ENCODE assay signal across 14 cellular contexts in genomic region chr1:8194481-8195227, GRCh38.
A peak's percentile ranks its signal among the peaks of the same experiment; 100 is the strongest.
DNase-seq lines count a peak whose midpoint lies in the region; ATAC-seq and TF ChIP-seq lines count a peak whose summit lies in the region.
"Had no signal": no experiment of that assay in that cellular context is flagged by ENCODE, and none has a peak within 500 bp of the region (broad histone marks: within the 10 kb centered on the region; RNA-seq: fewer than 3 reads in every experiment).

No MANE protein-coding gene starts in this region.

- peaks cover 12 to 14% of the 10 kb centered on the region in 2 experiments for H3K4me1 Mint-ChIP-seq in H9

- no peaks in the 10 kb centered on the region for H3K27me3 ChIP-seq in mammary epithelial cell (ENCODE audit: insufficient read depth, low read length)
- H3K27me3 ChIP-seq in lower lobe of right lung (ENCODE audit: low read depth), result no peaks in the 10 kb centered on the region
- H3K27me3 ChIP-seq in neuronal stem cell (ENCODE audit: control insufficient read depth in 3 of 3, insufficient read depth in 3 of 3, low read depth in 1 of 3, low read length in 3 of 3), result no peaks in the 10 kb centered on the region
- no peaks in the 10 kb centered on the region for H3K27me3 ChIP-seq in H9 (ENCODE audit: insufficient read depth, low read length)
- H3K27me3 ChIP-seq: vagina had no signal

- H3K36me3 ChIP-seq in mammary epithelial cell (ENCODE audit: insufficient read depth, low read length) (no peaks in the 10 kb centered on the region), lower lobe of right lung (no peaks in the 10 kb centered on the region), neuronal stem cell (replicated peaks in 1 of 2; ENCODE audit: control insufficient read depth in 2 of 2, insufficient read depth in 2 of 2, low read length in 2 of 2) (no peaks in the 10 kb centered on the region)
- H3K36me3 ChIP-seq: vagina had no signal

- H2AK5ac ChIP-seq in neuronal stem cell (ENCODE audit: low read depth, low read length) (no peak overlapping the region), H9 (ENCODE audit: insufficient read length, low read length) (no peak overlapping the region)

- H2AFZ ChIP-seq in mammary epithelial cell (ENCODE audit: low read depth, low read length) (peak overlapping the region; percentile 2), neuronal stem cell (ENCODE audit: low read length) (no peak overlapping the region), H9 (ENCODE audit: low read length) (no peak overlapping the region)

- H2BK15ac ChIP-seq in neuronal stem cell (ENCODE audit: low read length) (no peak overlapping the region), H9 (ENCODE audit: low read depth, low read length) (no peak overlapping the region)

- TF ChIP-seq CTCF in AG10803 (conservative IDR thresholded peaks at IDR 0.05; ENCODE audit: low read length), result no peak
- no peak for TF ChIP-seq CTCF in mammary epithelial cell (conservative IDR thresholded peaks at IDR 0.05 in 1 of 2, IDR thresholded peaks at IDR 0.05 in 1 of 2; ENCODE audit: extremely low read depth in 1 of 2, insufficient read depth in 1 of 2, low read depth in 1 of 2, low read length in 2 of 2)
- TF ChIP-seq CTCF in lower lobe of right lung (IDR thresholded peaks at IDR 0.05), result no peak
- no peak for TF ChIP-seq CTCF in H9 (conservative IDR thresholded peaks at IDR 0.05)

- TSS peak; percentile 77 for BruUV-seq in mammary epithelial cell (replicated peaks; lab: Mats Ljungman, UMichigan)

- H3K14ac ChIP-seq in neuronal stem cell (ENCODE audit: low read length) (no peak overlapping the region), H9 (ENCODE audit: insufficient read depth, low read length) (no peak overlapping the region)

- H3K4me2 ChIP-seq in mammary epithelial cell (ENCODE audit: insufficient read depth, low read depth, low read length) (peak overlapping the region; percentile 34), neuronal stem cell (ENCODE audit: insufficient read depth, low read length, poor library complexity, severe bottlenecking) (no peak overlapping the region), H9 (ENCODE audit: insufficient read depth, insufficient read length, low read length) (no peak overlapping the region)

- no peaks in the 10 kb centered on the region for H3K23me2 ChIP-seq in H9 (ENCODE audit: insufficient read length, low read depth, low read length, poor library complexity, severe bottlenecking)

- H4K20me1 ChIP-seq in mammary epithelial cell (ENCODE audit: insufficient read depth, low read length) (no peaks in the 10 kb centered on the region), H9 (ENCODE audit: control insufficient read depth, insufficient read depth, insufficient read length) (no peaks in the 10 kb centered on the region)

- ATAC-seq in lower lobe of right lung, result no peak
- no peak for ATAC-seq in GM21723 (IDR thresholded peaks at IDR 0.05; ENCODE audit: unreplicated experiment)
- no peak for ATAC-seq in HG02623 (IDR thresholded peaks at IDR 0.05; ENCODE audit: unreplicated experiment)
- ATAC-seq: natural killer cell had no signal

- H3K79me2 ChIP-seq in mammary epithelial cell (ENCODE audit: insufficient read depth, low read length) (no peaks in the 10 kb centered on the region), H9 (ENCODE audit: insufficient read depth, low read length) (no peaks in the 10 kb centered on the region)

- H4K5ac ChIP-seq in H9 (ENCODE audit: insufficient read length, low read depth, low read length), result no peak overlapping the region

- dilution Hi-C loops in mammary epithelial cell (cut with HindIII; ENCODE audit: low sequenced_read_pairs), result no loop called here

- no peak overlapping the region for H3K4ac ChIP-seq in neuronal stem cell (ENCODE audit: low read length)
- H3K4ac ChIP-seq in H9 (ENCODE audit: low read depth, low read length), result no peak overlapping the region

- H3K4me3 Mint-ChIP-seq in H9, result no peak overlapping the region
- H3K4me3 Mint-ChIP-seq: CD4-positive, alpha-beta memory T cell; natural killer cell had no signal

- H2BK120ac ChIP-seq in neuronal stem cell (ENCODE audit: low read depth, low read length) (no peak overlapping the region), H9 (ENCODE audit: low read depth, low read length, poor library complexity, severe bottlenecking) (no peak overlapping the region)

- H3K79me1 ChIP-seq in neuronal stem cell (ENCODE audit: low read depth, low read length), result peaks cover 4% of the 10 kb centered on the region
- H3K79me1 ChIP-seq in H9 (ENCODE audit: insufficient read depth, low read depth, low read length, poor library complexity, severe bottlenecking), result no peaks in the 10 kb centered on the region

- intact Hi-C loops in mammary epithelial cell (cut with micrococcal nuclease) (loop anchor here (5.0 kb wide), 2 partner anchors 62 to 97 kb away; no protein-coding TSS in a partner anchor), lower lobe of right lung (cut with DNase I) (no loop called here)

- H3K9ac ChIP-seq in mammary epithelial cell (ENCODE audit: insufficient read depth, low read length) (no peak overlapping the region), neuronal stem cell (ENCODE audit: low read depth, low read length, poor library complexity) (no peak overlapping the region), H9 (ENCODE audit: extremely low read depth, insufficient read length, low read length) (no peak overlapping the region)

- no peak overlapping the region for H2BK20ac ChIP-seq in H9 (ENCODE audit: low read depth, low read length, poor library complexity, severe bottlenecking)

- no peaks in the 10 kb centered on the region; a peak in 1 of 7 replicates for H3K36me3 Mint-ChIP-seq in H9 (ENCODE audit: insufficient read depth in 1 of 3, low read depth in 3 of 3)
- H3K36me3 Mint-ChIP-seq: CD4-positive, alpha-beta memory T cell; natural killer cell had no signal

- H3K4me3 ChIP-seq in AG10803 (ENCODE audit: low read length) (no peak overlapping the region), mammary epithelial cell (replicated peaks in 1 of 3; ENCODE audit: insufficient read depth in 1 of 3, low read depth in 2 of 3, low read length in 3 of 3) (no peak overlapping the region), lower lobe of right lung (no peak overlapping the region), neuronal stem cell (ENCODE audit: low read length in 2 of 2) (no peak overlapping the region)
- H3K4me3 ChIP-seq: skin epidermis, vagina had no signal

- CTCF ChIA-PET in mammary epithelial cell (lab: Charles Lee; ENCODE audit: low non-redundant PET), result no interaction called here

- H3K23ac ChIP-seq in neuronal stem cell (ENCODE audit: low read depth, low read length, poor library complexity), result no peak overlapping the region
- H3K23ac ChIP-seq in H9 (ENCODE audit: insufficient read length, low read depth, low read length), result no peak overlapping the region

- H3T11ph ChIP-seq in H9 (ENCODE audit: low read length), result no peak overlapping the region

- H3K9me3 Mint-ChIP-seq in H9, result no peaks in the 10 kb centered on the region; a peak in 1 of 5 replicates
- H3K9me3 Mint-ChIP-seq: CD4-positive, alpha-beta memory T cell; natural killer cell had no signal

- no peaks in the 10 kb centered on the region for H3K9me3 ChIP-seq in mammary epithelial cell (replicated peaks; ENCODE audit: insufficient read depth, low read length)
- no peaks in the 10 kb centered on the region for H3K9me3 ChIP-seq in lower lobe of right lung
- H3K9me3 ChIP-seq in neuronal stem cell (replicated peaks in 1 of 2; ENCODE audit: control insufficient read depth in 2 of 2, insufficient read depth in 1 of 2, low read depth in 1 of 2, low read length in 2 of 2), result no peaks in the 10 kb centered on the region
- no peaks in the 10 kb centered on the region for H3K9me3 ChIP-seq in H9 (ENCODE audit: control insufficient read depth, low read depth, low read length)
- H3K9me3 ChIP-seq: vagina had no signal

- H2BK12ac ChIP-seq in neuronal stem cell (ENCODE audit: low read length) (no peak overlapping the region), H9 (ENCODE audit: insufficient read length, low read depth, low read length) (no peak overlapping the region)

- H3K4me1 ChIP-seq in mammary epithelial cell (ENCODE audit: insufficient read depth, low read length), result peaks cover 27% of the 10 kb centered on the region
- H3K4me1 ChIP-seq in lower lobe of right lung, result peaks cover 19% of the 10 kb centered on the region
- H3K4me1 ChIP-seq in neuronal stem cell (ENCODE audit: control insufficient read depth in 2 of 2, insufficient read depth in 1 of 2, low read depth in 1 of 2, low read length in 2 of 2), result no peaks in the 10 kb centered on the region
- peaks cover 2% of the 10 kb centered on the region; the same call in 1 of the 2 replicates for H3K4me1 ChIP-seq in H9 (ENCODE audit: insufficient read depth, low read length)

- H3K27ac Mint-ChIP-seq in H9, result no peak overlapping the region
- H3K27ac Mint-ChIP-seq: natural killer cell had no signal

- H3K18ac ChIP-seq in neuronal stem cell (ENCODE audit: low read length) (no peak overlapping the region), H9 (ENCODE audit: insufficient read length, low read depth, low read length) (no peak overlapping the region)

- H3K27me3 Mint-ChIP-seq in H9 (ENCODE audit: low read depth), result no peaks in the 10 kb centered on the region
- H3K27me3 Mint-ChIP-seq: CD4-positive, alpha-beta memory T cell had no signal

- DNase-seq in AG10803 (ENCODE audit: low read depth) (peak; percentile 30), HT1080 (ENCODE audit: low read depth) (peak; percentile 89), mammary epithelial cell (peak; percentile 53), lower lobe of right lung (no peak), neuronal stem cell (ENCODE audit: low spot score) (no peak), H9 (no peak)
- DNase-seq: CD4-positive, alpha-beta memory T cell; H7; natural killer cell; NCI-H1930 had no signal

- in situ Hi-C loops in mammary epithelial cell (cut with MboI; ENCODE audit: low sequenced_read_pairs in 2 of 2), result no loop called here

- no peak overlapping the region for H3K56ac ChIP-seq in H9 (ENCODE audit: insufficient read length, low read depth, low read length)

- peak overlapping the region; percentile 49 for H3K27ac ChIP-seq in mammary epithelial cell (ENCODE audit: insufficient read depth, low read depth, low read length)
- peak overlapping the region; percentile 4 for H3K27ac ChIP-seq in lower lobe of right lung
- H3K27ac ChIP-seq in neuronal stem cell (replicated peaks; ENCODE audit: low read length), result no peak overlapping the region
- no peak overlapping the region for H3K27ac ChIP-seq in H9 (ENCODE audit: insufficient read length, low read depth, low read length)
- H3K27ac ChIP-seq: skin epidermis, vagina had no signal

- H4K91ac ChIP-seq in neuronal stem cell (ENCODE audit: low read depth, low read length, poor library complexity), result no peak overlapping the region
- H4K91ac ChIP-seq in H9 (ENCODE audit: insufficient read length, low read depth, low read length), result no peak overlapping the region

- no peak overlapping the region for H2BK5ac ChIP-seq in neuronal stem cell (ENCODE audit: low read length)
- no peak overlapping the region for H2BK5ac ChIP-seq in H9 (ENCODE audit: insufficient read length, low read length)

- H4K8ac ChIP-seq in neuronal stem cell (ENCODE audit: low read depth, low read length) (no peak overlapping the region), H9 (replicated peaks; ENCODE audit: insufficient read length, low read depth, low read length) (no peak overlapping the region)

- WGBS in mammary epithelial cell (ENCODE audit: low coverage, missing lambda C conversion rate), result 61% methylated on average over 13 of the region's 14 CpGs
- WGBS in neuronal stem cell (ENCODE audit: extremely low coverage in 2 of 2, insufficient read length in 2 of 2, insufficient replicate concordance in 1 of 2), 2 donors, result no CpG with 5 or more reads among the region's 14 CpGs
- no CpG with 5 or more reads among the region's 14 CpGs for WGBS in H9 (ENCODE audit: extremely low coverage, insufficient read length, low lambda C conversion rate)

Comparison
In these comparisons a context has a peak if more than half of its experiments do, and no peak if none do; other contexts are left out.
1. DNase-seq: peak in AG10803 (single experiment), HT1080 (single experiment) and mammary epithelial cell (single experiment); none in lower lobe of right lung (single experiment), neuronal stem cell (single experiment) and H9 (single experiment).
2. H3K27ac ChIP-seq: peak in mammary epithelial cell (single experiment) and lower lobe of right lung (single experiment); none in neuronal stem cell (single experiment) and H9 (single experiment).